ENCODE assay signal across 17 cellular contexts in genomic region chr13:35956074-35956473, GRCh38.
DNase-seq lines count a peak whose midpoint lies in the region; ATAC-seq and TF ChIP-seq lines count a peak whose summit lies in the region.
"Had no signal": no experiment of that assay in that cellular context is flagged by ENCODE, and none has a peak within 500 bp of the region (broad histone marks: within the 10 kb centered on the region; RNA-seq: fewer than 3 reads in every experiment).

No MANE protein-coding gene starts in this region.

- H3K9me3 ChIP-seq in breast epithelium (no peaks in the 10 kb centered on the region), mesenchymal stem cell (ENCODE audit: control insufficient read depth, low read length) (no peaks in the 10 kb centered on the region), thoracic aorta (no peaks in the 10 kb centered on the region)

- ATAC-seq in SK-N-SH treated with all-trans-retinoic acid at 6 μM for 48 hours (no peak), thoracic aorta (ENCODE audit: insufficient number of reproducible peaks, low FRiP score, low read depth) (no peak)
- no peak for ATAC-seq in activated CD4-positive, alpha-beta T cell treated with anti-CD3 and anti-CD28 coated beads for 36 hours
- ATAC-seq: CD8-positive, alpha-beta T cell; GM23338 had no signal

- H3K4me3 Mint-ChIP-seq in MCF 10A (ENCODE audit: unreplicated experiment), result no peak overlapping the region
- no peak overlapping the region for H3K4me3 Mint-ChIP-seq in activated CD4-positive, alpha-beta T cell treated with anti-CD3 and anti-CD28 coated beads for 36 hours
- H3K4me3 Mint-ChIP-seq: CD14-positive monocyte; CD8-positive, alpha-beta T cell; GM23338 had no signal

- H3K27ac Mint-ChIP-seq in MCF 10A (ENCODE audit: low read depth, unreplicated experiment), result no peak overlapping the region
- H3K27ac Mint-ChIP-seq in activated CD4-positive, alpha-beta T cell treated with anti-CD3 and anti-CD28 coated beads for 36 hours, result no peak overlapping the region
- H3K27ac Mint-ChIP-seq: CD14-positive monocyte; CD8-positive, alpha-beta T cell; GM23338 had no signal

- H3K4ac ChIP-seq in mesenchymal stem cell (ENCODE audit: low read depth in 1 of 2, low read length in 2 of 2), result no peak overlapping the region

- no peak overlapping the region for H2BK12ac ChIP-seq in mesenchymal stem cell (ENCODE audit: low read length in 2 of 2)

- H3K4me1 ChIP-seq in breast epithelium (no peaks in the 10 kb centered on the region), mesenchymal stem cell (ENCODE audit: control insufficient read depth, insufficient read depth, low read depth, low read length) (no peaks in the 10 kb centered on the region), thoracic aorta (ENCODE audit: control insufficient read depth in 1 of 2, low read depth in 2 of 2) (peaks cover 13 to 45% of the 10 kb centered on the region in 2 donors)

- H3K27me3 Mint-ChIP-seq in MCF 10A (ENCODE audit: insufficient read depth, unreplicated experiment), result peaks cover 2% of the 10 kb centered on the region
- no peaks in the 10 kb centered on the region for H3K27me3 Mint-ChIP-seq in activated CD4-positive, alpha-beta T cell treated with anti-CD3 and anti-CD28 coated beads for 36 hours

- no peak overlapping the region for H2BK5ac ChIP-seq in mesenchymal stem cell (ENCODE audit: low read depth, low read length, poor library complexity, severe bottlenecking)

- H3K18ac ChIP-seq in mesenchymal stem cell (ENCODE audit: low read depth in 1 of 2, low read length in 2 of 2), result no peak overlapping the region

- no peak overlapping the region for H2BK120ac ChIP-seq in mesenchymal stem cell (ENCODE audit: low read depth, low read length)

- CTCF ChIA-PET in MCF 10A (lab: Yijun Ruan, JAX), result no interaction called here
- CTCF ChIA-PET in activated CD4-positive, alpha-beta T cell treated with anti-CD3 and anti-CD28 coated beads for 36 hours (lab: Charles Lee), result no interaction called here

- TF ChIP-seq CTCF in breast epithelium (IDR thresholded peaks at IDR 0.05) (no peak), MCF 10A (IDR thresholded peaks at IDR 0.05; ENCODE audit: unreplicated experiment) (no peak), thoracic aorta (IDR thresholded peaks at IDR 0.05) (no peak)

- H2BK15ac ChIP-seq in mesenchymal stem cell (ENCODE audit: low read depth, poor library complexity, severe bottlenecking), result no peak overlapping the region

- H3K23ac ChIP-seq in mesenchymal stem cell (ENCODE audit: low read length in 2 of 2), result no peak overlapping the region

- H2AK5ac ChIP-seq in mesenchymal stem cell (ENCODE audit: low read length, severe bottlenecking), result no peak overlapping the region

- TF ChIP-seq POLR2A in breast epithelium (IDR thresholded peaks at IDR 0.05), result no peak

- H4K8ac ChIP-seq in mesenchymal stem cell (ENCODE audit: low read length), result no peak overlapping the region

- intact Hi-C loops in breast epithelium (cut with DNase I; ENCODE audit: low total_unique reads) (no loop called here), MCF 10A (cut with micrococcal nuclease) (loop anchor here (10.0 kb wide), 1 partner anchor 101 kb away; no protein-coding TSS in a partner anchor)
- intact Hi-C loops in activated CD4-positive, alpha-beta T cell treated with anti-CD3 and anti-CD28 coated beads for 36 hours (cut with DNase I, micrococcal nuclease), result no loop called here

- BruUV-seq in MCF 10A (replicated peaks; lab: Mats Ljungman, UMichigan), result no TSS peak

- no peak overlapping the region for H3K4me2 ChIP-seq in mesenchymal stem cell (ENCODE audit: low read length, poor library complexity, severe bottlenecking)
- H3K4me2 ChIP-seq: GM23338 had no signal

- H3K27ac ChIP-seq in breast epithelium (peak overlapping the region; percentile 52 to 75), mesenchymal stem cell (ENCODE audit: low read length, poor library complexity, severe bottlenecking) (no peak overlapping the region), thoracic aorta (peak overlapping the region; percentile 15 to 41)
- H3K27ac ChIP-seq: 22Rv1 had no signal

- no peak overlapping the region for H4K91ac ChIP-seq in mesenchymal stem cell (ENCODE audit: low read length)

- no peaks in the 10 kb centered on the region for H3K36me3 Mint-ChIP-seq in MCF 10A (ENCODE audit: insufficient read depth, unreplicated experiment)
- no peaks in the 10 kb centered on the region for H3K36me3 Mint-ChIP-seq in activated CD4-positive, alpha-beta T cell treated with anti-CD3 and anti-CD28 coated beads for 36 hours (ENCODE audit: low read depth)
- H3K36me3 Mint-ChIP-seq: CD14-positive monocyte; CD8-positive, alpha-beta T cell had no signal

- H3K14ac ChIP-seq in mesenchymal stem cell (ENCODE audit: low read length in 2 of 2), result no peak overlapping the region

- no peaks in the 10 kb centered on the region for H3K27me3 ChIP-seq in breast epithelium
- H3K27me3 ChIP-seq in mesenchymal stem cell (ENCODE audit: control insufficient read depth in 1 of 2, insufficient read depth in 1 of 2, low read length in 2 of 2), result no peaks in the 10 kb centered on the region
- H3K27me3 ChIP-seq in thoracic aorta (replicated peaks; ENCODE audit: insufficient read depth), result no peaks in the 10 kb centered on the region

- no peaks in the 10 kb centered on the region for H3K4me1 Mint-ChIP-seq in MCF 10A (ENCODE audit: insufficient read depth, unreplicated experiment)
- H3K4me1 Mint-ChIP-seq in activated CD4-positive, alpha-beta T cell treated with anti-CD3 and anti-CD28 coated beads for 36 hours, result no peaks in the 10 kb centered on the region
- H3K4me1 Mint-ChIP-seq: CD14-positive monocyte had no signal

- H3K36me3 ChIP-seq in breast epithelium, result no peaks in the 10 kb centered on the region
- no peaks in the 10 kb centered on the region for H3K36me3 ChIP-seq in mesenchymal stem cell (ENCODE audit: control insufficient read depth in 1 of 2, insufficient read depth in 2 of 2, low read depth in 1 of 2, low read length in 2 of 2)
- H3K36me3 ChIP-seq in thoracic aorta, result no peaks in the 10 kb centered on the region

- H3K9me3 Mint-ChIP-seq in MCF 10A (ENCODE audit: unreplicated experiment), result no peaks in the 10 kb centered on the region
- peaks cover 1% of the 10 kb centered on the region for H3K9me3 Mint-ChIP-seq in activated CD4-positive, alpha-beta T cell treated with anti-CD3 and anti-CD28 coated beads for 36 hours (ENCODE audit: low read depth)
- H3K9me3 Mint-ChIP-seq: CD8-positive, alpha-beta T cell; GM23338 had no signal

- H3K79me1 ChIP-seq in mesenchymal stem cell (replicated peaks; ENCODE audit: low read length, poor library complexity, severe bottlenecking), result no peaks in the 10 kb centered on the region

- DNase-seq in breast epithelium (ENCODE audit: low spot score in 2 of 2) (no peak), MCF 10A (ENCODE audit: unreplicated experiment) (no peak), mesenchymal stem cell (no peak), thoracic aorta (ENCODE audit: low spot score) (no peak), NCI-H524 treated with DMSO at 0.1 percent for 48 hours (lab: John Stamatoyannopoulos, UW) (no peak), NCI-H526 (lab: John Stamatoyannopoulos, UW) (no peak)
- DNase-seq in activated CD4-positive, alpha-beta T cell treated with anti-CD3 and anti-CD28 coated beads for 36 hours, result no peak
- DNase-seq: CD8-positive, alpha-beta T cell; COR-L47; DMS153; DMS79 treated with DMSO at 0.1 percent for 48 hours; EL; H7 had no signal

- H3K9ac ChIP-seq in mesenchymal stem cell (ENCODE audit: low read length), result peak overlapping the region; percentile 49

- POLR2A ChIA-PET in MCF 10A (lab: Yijun Ruan, JAX), result interaction anchor here (0.6 kb wide), 1 partner anchor 897 kb away, joined by 3 read pairs; no protein-coding TSS in a partner anchor
- POLR2A ChIA-PET in activated CD4-positive, alpha-beta T cell treated with anti-CD3 and anti-CD28 coated beads for 36 hours (lab: Charles Lee), result no interaction called here

- H2AFZ ChIP-seq in mesenchymal stem cell (ENCODE audit: low read depth, low read length), result no peak overlapping the region
- H2AFZ ChIP-seq: GM23338 had no signal

- H3K4me3 ChIP-seq in breast epithelium (no peak overlapping the region), mesenchymal stem cell (ENCODE audit: insufficient read depth in 1 of 2, low read depth in 1 of 2, low read length in 2 of 2) (no peak overlapping the region), thoracic aorta (no peak overlapping the region)
- H3K4me3 ChIP-seq: GM23338 had no signal

TF ChIP-seq in SK-N-SH treated with all-trans-retinoic acid at 6 μM for 48 hours, 23 proteins besides CTCF, POLR2A, EP300 and RAD21 (continues in another document):
- TF ChIP-seq ARNTL (CRISPR knock-in tag; IDR thresholded peaks at IDR 0.05; ENCODE audit: borderline replicate concordance, low read depth) (no peak), ZFP30 (CRISPR knock-in tag; IDR thresholded peaks at IDR 0.05) (no peak), OSR1 (CRISPR knock-in tag; IDR thresholded peaks at IDR 0.05) (no peak), TOX (CRISPR knock-in tag; IDR thresholded peaks at IDR 0.05; ENCODE audit: borderline replicate concordance) (no peak), TCF4 (CRISPR knock-in tag; IDR thresholded peaks at IDR 0.05; ENCODE audit: borderline replicate concordance) (peak; percentile 30; the same call in 1 of the 2 replicates), ZNF565 (CRISPR knock-in tag; conservative IDR thresholded peaks at IDR 0.05; ENCODE audit: low read depth) (no peak), ISL1 (CRISPR knock-in tag; IDR thresholded peaks at IDR 0.05) (peak; percentile 37; the same call in 1 of the 2 replicates), ZFP3 (CRISPR knock-in tag; IDR thresholded peaks at IDR 0.05) (no peak)
- TF ChIP-seq, protein P1, sequence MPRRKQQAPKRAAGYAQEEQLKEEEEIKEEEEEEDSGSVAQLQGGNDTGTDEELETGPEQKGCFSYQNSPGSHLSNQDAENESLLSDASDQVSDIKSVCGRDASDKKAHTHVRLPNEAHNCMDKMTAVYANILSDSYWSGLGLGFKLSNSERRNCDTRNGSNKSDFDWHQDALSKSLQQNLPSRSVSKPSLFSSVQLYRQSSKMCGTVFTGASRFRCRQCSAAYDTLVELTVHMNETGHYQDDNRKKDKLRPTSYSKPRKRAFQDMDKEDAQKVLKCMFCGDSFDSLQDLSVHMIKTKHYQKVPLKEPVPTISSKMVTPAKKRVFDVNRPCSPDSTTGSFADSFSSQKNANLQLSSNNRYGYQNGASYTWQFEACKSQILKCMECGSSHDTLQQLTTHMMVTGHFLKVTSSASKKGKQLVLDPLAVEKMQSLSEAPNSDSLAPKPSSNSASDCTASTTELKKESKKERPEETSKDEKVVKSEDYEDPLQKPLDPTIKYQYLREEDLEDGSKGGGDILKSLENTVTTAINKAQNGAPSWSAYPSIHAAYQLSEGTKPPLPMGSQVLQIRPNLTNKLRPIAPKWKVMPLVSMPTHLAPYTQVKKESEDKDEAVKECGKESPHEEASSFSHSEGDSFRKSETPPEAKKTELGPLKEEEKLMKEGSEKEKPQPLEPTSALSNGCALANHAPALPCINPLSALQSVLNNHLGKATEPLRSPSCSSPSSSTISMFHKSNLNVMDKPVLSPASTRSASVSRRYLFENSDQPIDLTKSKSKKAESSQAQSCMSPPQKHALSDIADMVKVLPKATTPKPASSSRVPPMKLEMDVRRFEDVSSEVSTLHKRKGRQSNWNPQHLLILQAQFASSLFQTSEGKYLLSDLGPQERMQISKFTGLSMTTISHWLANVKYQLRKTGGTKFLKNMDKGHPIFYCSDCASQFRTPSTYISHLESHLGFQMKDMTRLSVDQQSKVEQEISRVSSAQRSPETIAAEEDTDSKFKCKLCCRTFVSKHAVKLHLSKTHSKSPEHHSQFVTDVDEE (CRISPR knock-in tag; IDR thresholded peaks at IDR 0.05), result no peak
